ENCODE assay signal across 8 cellular contexts in genomic region chr12:53623526-53623925, GRCh38. TPM values are rescaled to one million over a fixed set of nuclear protein-coding genes. Genes with fewer than 3 reads are reported as not detected.
DNase-seq lines count a peak whose midpoint lies in the region; ATAC-seq and TF ChIP-seq lines count a peak whose summit lies in the region.

No MANE protein-coding gene starts in this region.

- TF ChIP-seq POLR2A in upper lobe of left lung (IDR thresholded peaks at IDR 0.05): peak in 2 of 4 donors; percentile 57 to 62

- H3K4me1 Mint-ChIP-seq in activated T-cell treated with anti-CD3 and anti-CD28 coated beads, Interleukin-2, amount 50 U/mL, for 72 hours (ENCODE audit: low read depth): peaks cover 41% of the 10 kb centered on the region

- H3K27ac Mint-ChIP-seq in activated T-cell treated with anti-CD3 and anti-CD28 coated beads, Interleukin-2, amount 50 U/mL, for 72 hours: peak overlapping the region; percentile 56

- no peak for DNase-seq in activated T-cell treated with anti-CD3 and anti-CD28 coated beads, Interleukin-2, amount 50 U/mL, for 72 hours
- no peak for DNase-seq in activated T-cell treated with anti-CD3 and anti-CD28 coated beads, Interleukin-2, amount 50 U/mL, for 1 hour
- DNase-seq in astrocyte of the cerebellum (ENCODE audit: low read depth): peak; percentile 22
- DNase-seq in upper lobe of left lung: peak in 1 of 2 donors; percentile 31
- no peak for DNase-seq in NCI-H2196 (lab: John Stamatoyannopoulos, UW; ENCODE audit: unreplicated experiment)
- DNase-seq in stimulated activated CD4-positive, alpha-beta T cell treated with anti-CD3 and anti-CD28 coated beads, Interleukin-4, amount 100 ng/mL, for 1 hour: no peak
- no peak for DNase-seq in effector CD8-positive, alpha-beta T cell (lab: John Stamatoyannopoulos, UW)

- peak overlapping the region; percentile 99 to 100 for H3K4me3 Mint-ChIP-seq in activated T-cell treated with anti-CD3 and anti-CD28 coated beads, Interleukin-2, amount 50 U/mL, for 72 hours

- TF ChIP-seq CTCF in astrocyte of the cerebellum (IDR thresholded peaks at IDR 0.05; ENCODE audit: low read depth, low read length, missing control alignments) (no peak), liver (IDR thresholded peaks at IDR 0.05; ENCODE audit: low read depth, low read length, missing input control) (no peak), upper lobe of left lung (IDR thresholded peaks at IDR 0.05) (no peak)

- H3K9ac ChIP-seq in liver (ENCODE audit: low read depth in 1 of 2, low read length in 2 of 2): peak overlapping the region; percentile 20 to 98

- H3K4me3 ChIP-seq in astrocyte of the cerebellum (ENCODE audit: low read depth, low read length) (peak overlapping the region; percentile 68), liver (ENCODE audit: low read depth in 1 of 3, low read length in 3 of 3) (peak overlapping the region; percentile 17 to 64 (median 19)), upper lobe of left lung (peak overlapping the region in 3 of 4 donors; percentile 54 to 68 (median 68))

- 13% methylated on average over 4 of the region's 4 CpGs for WGBS in liver
- 3 to 13% methylated on average over 4 of the region's 4 CpGs for WGBS in upper lobe of left lung, 2 donors

- H3K36me3 ChIP-seq in liver (ENCODE audit: control insufficient read depth in 4 of 4, insufficient read depth in 3 of 4, low read depth in 1 of 4, low read length in 3 of 4) (no peaks in the 10 kb centered on the region), upper lobe of left lung (peaks cover 0 to 3% (median 0%) of the 10 kb centered on the region in 4 donors)

- in situ Hi-C loops in astrocyte of the cerebellum (cut with HindIII; ENCODE audit: low sequenced_read_pairs): no loop called here

- peaks cover 3 to 46% (median 37%) of the 10 kb centered on the region in 4 donors for H3K4me1 ChIP-seq in liver (ENCODE audit: control insufficient read depth in 4 of 4, insufficient read depth in 4 of 4, low read length in 3 of 4)
- H3K4me1 ChIP-seq in upper lobe of left lung: peaks cover 35 to 63% (median 46%) of the 10 kb centered on the region in 4 donors

- no peak for ATAC-seq in activated T-cell treated with anti-CD3 and anti-CD28 coated beads, Interleukin-2, amount 50 U/mL, for 72 hours (replicated peaks in 1 of 2)
- ATAC-seq in upper lobe of left lung (ENCODE audit: low FRiP score in 2 of 2): no peak

- H3K27ac ChIP-seq in liver (ENCODE audit: low read depth in 1 of 2, low read length in 2 of 2) (peak overlapping the region; percentile 88 to 94), upper lobe of left lung (peak overlapping the region; percentile 87 to 98 (median 94))

- H3K27me3 Mint-ChIP-seq in activated T-cell treated with anti-CD3 and anti-CD28 coated beads, Interleukin-2, amount 50 U/mL, for 72 hours (ENCODE audit: low read depth): no peaks in the 10 kb centered on the region

- no peak for TF ChIP-seq RAD21 in liver (IDR thresholded peaks at IDR 0.05)

- H3K9me3 ChIP-seq in liver (ENCODE audit: control insufficient read depth in 4 of 4, low read length in 3 of 4) (no peaks in the 10 kb centered on the region), upper lobe of left lung (no peaks in the 10 kb centered on the region)

- peaks cover 1 to 2% of the 10 kb centered on the region in 2 donors for H3K36me3 Mint-ChIP-seq in activated T-cell treated with anti-CD3 and anti-CD28 coated beads, Interleukin-2, amount 50 U/mL, for 72 hours (ENCODE audit: insufficient read depth in 2 of 2)

- no peaks in the 10 kb centered on the region for H3K27me3 ChIP-seq in liver (ENCODE audit: control insufficient read depth in 4 of 4, insufficient read depth in 4 of 4, low read length in 3 of 4)
- no peaks in the 10 kb centered on the region for H3K27me3 ChIP-seq in upper lobe of left lung

- H3K9me3 Mint-ChIP-seq in activated T-cell treated with anti-CD3 and anti-CD28 coated beads, Interleukin-2, amount 50 U/mL, for 72 hours: no peaks in the 10 kb centered on the region

- TF ChIP-seq EP300 in upper lobe of left lung (IDR thresholded peaks at IDR 0.05): no peak

TF ChIP-seq in liver, 16 proteins besides CTCF, POLR2A, EP300 and RAD21:
- TF ChIP-seq ZBTB33 (IDR thresholded peaks at IDR 0.05) (no peak), YY1 (IDR thresholded peaks at IDR 0.05) (no peak), SP1 (IDR thresholded peaks at IDR 0.05) (no peak), NR2F2 (IDR thresholded peaks at IDR 0.05) (no peak), HNF4A (conservative IDR thresholded peaks at IDR 0.05) (no peak), REST (IDR thresholded peaks at IDR 0.05) (no peak), RXRA (IDR thresholded peaks at IDR 0.05) (no peak), FOXA1 (IDR thresholded peaks at IDR 0.05) (no peak), GABPA (IDR thresholded peaks at IDR 0.05 in 1 of 2, conservative IDR thresholded peaks at IDR 0.05 in 1 of 2) (no peak), JUND (IDR thresholded peaks at IDR 0.05) (no peak), FOXA2 (IDR thresholded peaks at IDR 0.05) (no peak), TAF1 (conservative IDR thresholded peaks at IDR 0.05) (no peak), EGR1 (IDR thresholded peaks at IDR 0.05; ENCODE audit: low read depth in 2 of 2) (no peak)
- TF ChIP-seq, protein P1, sequence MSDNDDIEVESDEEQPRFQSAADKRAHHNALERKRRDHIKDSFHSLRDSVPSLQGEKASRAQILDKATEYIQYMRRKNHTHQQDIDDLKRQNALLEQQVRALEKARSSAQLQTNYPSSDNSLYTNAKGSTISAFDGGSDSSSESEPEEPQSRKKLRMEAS (IDR thresholded peaks at IDR 0.05): no peak
- TF ChIP-seq, protein P2, sequence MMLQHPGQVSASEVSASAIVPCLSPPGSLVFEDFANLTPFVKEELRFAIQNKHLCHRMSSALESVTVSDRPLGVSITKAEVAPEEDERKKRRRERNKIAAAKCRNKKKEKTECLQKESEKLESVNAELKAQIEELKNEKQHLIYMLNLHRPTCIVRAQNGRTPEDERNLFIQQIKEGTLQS (IDR thresholded peaks at IDR 0.05): no peak

RNA-seq across cellular contexts. Expression of gene ATF7, which starts 2.7 kb away (rescaled TPM):
- 10 to 100 TPM; 27.4 to 28.1 TPM for total RNA-seq in activated T-cell treated with anti-CD3 and anti-CD28 coated beads, Interleukin-2, amount 50 U/mL, for 72 hours
- total RNA-seq in liver (10 to 100 TPM in 1 of 2 donors, 1 to 10 TPM in 1; 5.3 to 14.5 TPM), upper lobe of left lung (10 to 100 TPM; 23.4 to 48.9 (median 41.2) TPM)
- polyA plus RNA-seq in liver: 10 to 100 TPM in 1 of 2 donors, 1 to 10 TPM in 1; 5.6 to 14.1 TPM

RNA-seq across cellular contexts. Expression of gene ATP5MC2, which starts 52.4 kb away (rescaled TPM):
- 100 to 1,000 TPM; 349 to 440 TPM for total RNA-seq in activated T-cell treated with anti-CD3 and anti-CD28 coated beads, Interleukin-2, amount 50 U/mL, for 72 hours
- 100 to 1,000 TPM in 1 of 2 donors, 10 to 100 TPM in 1; 57.0 to 110 TPM for total RNA-seq in liver
- 100 to 1,000 TPM; 231 to 294 TPM for polyA plus RNA-seq in liver
- 100 to 1,000 TPM; 140 to 273 (median 206) TPM for total RNA-seq in upper lobe of left lung
